ENCODE assay signal across 11 cellular contexts in genomic region chr22:36432592-36433317, GRCh38. TPM values are rescaled to one million over a fixed set of nuclear protein-coding genes. Genes with fewer than 3 reads are reported as not detected.
A peak's percentile ranks its signal among the peaks of the same experiment; 100 is the strongest.
DNase-seq lines count a peak whose midpoint lies in the region; ATAC-seq and TF ChIP-seq lines count a peak whose summit lies in the region.
"Had no signal": no experiment of that assay in that cellular context is flagged by ENCODE, and none has a peak within 500 bp of the region (broad histone marks: within the 10 kb centered on the region; RNA-seq: fewer than 3 reads in every experiment).

No MANE protein-coding gene starts in this region.

- 77% methylated on average over 15 of the region's 15 CpGs for WGBS in HUES64
- WGBS in tibial nerve, 2 donors = 67 to 71% methylated on average over 15 of the region's 15 CpGs

- H3K27me3 ChIP-seq in AG04450 (ENCODE audit: control insufficient read depth, insufficient read depth, low read length) (no peaks in the 10 kb centered on the region), HUES64 (ENCODE audit: insufficient read depth, low read length) (no peaks in the 10 kb centered on the region), tibial nerve (no peaks in the 10 kb centered on the region)

- TF ChIP-seq CTCF in AG04450 (IDR thresholded peaks at IDR 0.05; ENCODE audit: low read depth, low read length) (no peak), tibial nerve (IDR thresholded peaks at IDR 0.05) (no peak)

- no peaks in the 10 kb centered on the region for H3K36me3 ChIP-seq in HUES64 (ENCODE audit: insufficient read depth, low read length)
- no peaks in the 10 kb centered on the region for H3K36me3 ChIP-seq in tibial nerve

- TF ChIP-seq EP300 in tibial nerve (IDR thresholded peaks at IDR 0.05) = no peak

- H3K4me3 ChIP-seq in AG04450 (ENCODE audit: low read depth, low read length) = no peak overlapping the region
- H3K4me3 ChIP-seq in HUES64 (ENCODE audit: low read length) = no peak overlapping the region
- H3K4me3 ChIP-seq in tibial nerve = no peak overlapping the region

- no peak for TF ChIP-seq POLR2A in tibial nerve (IDR thresholded peaks at IDR 0.05)

- POLR2A ChIA-PET in AG04450 (lab: Yijun Ruan, JAX) = interaction anchor here (0.8 to 1.2 kb wide), 3 partner anchors 12 to 48 kb away, joined by 3 read pairs; partner anchors contain the start of gene MYH9

- H3K9ac ChIP-seq in HUES64 (ENCODE audit: low read depth, low read length) = no peak overlapping the region
- H3K9ac ChIP-seq: KMS-11 had no signal

- H3K4me1 ChIP-seq in HUES64 (ENCODE audit: insufficient read depth, low read length) (peaks cover 28% of the 10 kb centered on the region), tibial nerve (peaks cover 0 to 8% (median 3%) of the 10 kb centered on the region in 4 donors)

- ATAC-seq in GM19455 (IDR thresholded peaks at IDR 0.05; ENCODE audit: unreplicated experiment) = no peak
- no peak for ATAC-seq in GM21423 (IDR thresholded peaks at IDR 0.05; ENCODE audit: unreplicated experiment)

- CTCF ChIA-PET in AG04450 (lab: Charles Lee) = no interaction called here

- no peaks in the 10 kb centered on the region for H3K9me3 ChIP-seq in AG04450 (ENCODE audit: control insufficient read depth, insufficient read depth, low read length)
- H3K9me3 ChIP-seq in HUES64 (ENCODE audit: insufficient read depth, low read depth, low read length) = no peaks in the 10 kb centered on the region
- no peaks in the 10 kb centered on the region for H3K9me3 ChIP-seq in tibial nerve

- DNase-seq in AG04450 (ENCODE audit: low read depth, low spot score) = no peak
- peak; percentile 50 for DNase-seq in cerebellar cortex (ENCODE audit: low spot score)
- peak; percentile 90 for DNase-seq in myocyte (ENCODE audit: low read depth)
- no peak for DNase-seq in tibial nerve (ENCODE audit: low spot score in 2 of 2)
- DNase-seq in HUDEP-2 (lab: John Stamatoyannopoulos, UW; ENCODE audit: unreplicated experiment in 76 of 76) = no peak
- DNase-seq: activated T-cell treated with anti-CD3 and anti-CD28 coated beads, Interleukin-2, amount 50 U/mL, for 1 hour; central memory CD4-positive, alpha-beta T cell had no signal

- H3K27ac ChIP-seq in AG04450 (ENCODE audit: low read depth, low read length) (peak overlapping the region; percentile 31), HUES64 (ENCODE audit: low read depth, low read length) (peak overlapping the region; percentile 30; the same call in 1 of the 2 replicates), tibial nerve (no peak overlapping the region)
- H3K27ac ChIP-seq: KMS-11 had no signal

RNA-seq across cellular contexts. Expression of gene MYH9, which starts 45.0 kb away (rescaled TPM):
- 338 and 432 TPM in 2 replicates for polyA plus RNA-seq in AG04450 (2011; rRNA removed)
- polyA minus RNA-seq in AG04450 (2011; rRNA and poly(A)+ RNA removed) = 1,487 and 1,729 TPM in 2 replicates
- polyA plus RNA-seq in HUES64 (2013, experiment 1 of 2) = 117 TPM
- polyA plus RNA-seq in HUES64 (2013, experiment 2 of 2) = 121 TPM
- total RNA-seq in myocyte (242 and 315 TPM in 2 replicates), tibial nerve (100 to 1,000 TPM; 361 to 406 (median 386) TPM)
- 878 TPM for polyA plus RNA-seq in myocyte (2012)

RNA-seq across cellular contexts. Expression of gene TXN2, which starts 48.7 kb away (rescaled TPM):
- 157 and 168 TPM in 2 replicates for polyA plus RNA-seq in AG04450 (2011; rRNA removed)
- polyA minus RNA-seq in AG04450 (2011; rRNA and poly(A)+ RNA removed) = 88.0 and 98.3 TPM in 2 replicates
- 50.6 TPM for polyA plus RNA-seq in HUES64 (2013, experiment 1 of 2)
- 59.2 TPM for polyA plus RNA-seq in HUES64 (2013, experiment 2 of 2)
- total RNA-seq in myocyte (38.7 and 44.6 TPM in 2 replicates), tibial nerve (10 to 100 TPM; 50.4 to 83.5 (median 68.0) TPM)
- polyA plus RNA-seq in myocyte (2012) = 97.4 TPM

Comparison
In these comparisons a context has a peak if more than half of its experiments do, and no peak if none do; other contexts are left out.
1. DNase-seq: peak in cerebellar cortex (single experiment) and myocyte (single experiment); none in AG04450 (single experiment), tibial nerve (0 of 2) and HUDEP-2 (0 of 76).
2. H3K27ac ChIP-seq: peak in AG04450 (single experiment) and HUES64 (single experiment); none in tibial nerve (0 of 4).